9 cellular contexts compared by ENCODE assay signal in the genomic region with DNA sequence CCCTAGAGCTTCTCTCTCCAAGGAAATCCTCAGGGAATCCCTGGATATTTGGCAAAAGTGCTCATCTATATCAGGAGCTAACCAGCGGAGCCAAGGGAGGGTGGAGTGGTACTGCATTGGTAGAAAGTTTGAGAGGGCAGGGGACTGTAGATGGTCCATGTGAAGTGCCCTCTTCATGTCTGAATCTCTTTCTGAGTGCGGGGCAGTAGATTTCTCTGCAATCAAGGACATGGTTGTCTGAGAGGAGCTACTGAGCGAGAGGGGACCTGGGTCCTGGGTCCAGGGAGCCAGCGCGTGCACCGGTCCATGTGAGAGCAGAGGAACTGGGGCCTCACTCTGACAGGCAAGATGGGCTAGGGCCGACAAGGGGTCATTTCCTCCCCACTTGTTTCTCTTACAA. TPM values are rescaled to one million over a fixed set of nuclear protein-coding genes. Genes with fewer than 3 reads are reported as not detected.
DNase-seq lines count a peak whose midpoint lies in the region; FAIRE-seq and TF ChIP-seq lines count a peak whose summit lies in the region.
"Had no signal": no experiment of that assay in that cellular context is flagged by ENCODE, and none has a peak within 500 bp of the region (broad histone marks: within the 10 kb centered on the region; RNA-seq: fewer than 3 reads in every experiment).

No MANE protein-coding gene starts in this region.

- no peak overlapping the region for H4K8ac ChIP-seq in H1 (ENCODE audit: extremely low read depth, insufficient read depth, low read length)

- DNase-seq in CD4-positive, alpha-beta memory T cell, result no peak
- no peak for DNase-seq in Peyer's patch
- DNase-seq in H1 (ENCODE audit: low read depth in 1 of 2, low spot score in 2 of 2), result no peak
- DNase-seq in GM13976 (ENCODE audit: low spot score), result no peak
- DNase-seq in amniotic stem cell (lab: John Stamatoyannopoulos, UW), result no peak
- no peak for DNase-seq in mucosa of gallbladder (ENCODE audit: low spot score)
- no peak for DNase-seq in NCI-H1694 treated with DMSO at 0.1 percent for 48 hours (lab: John Stamatoyannopoulos, UW)

- H2AFZ ChIP-seq in H1 (ENCODE audit: low read length) (0 out of 2 replicates have a peak overlapping the region, but pooled peaks have one; percentile 28), neuron (ENCODE audit: low read depth, low read length) (no peak overlapping the region)

- no peak overlapping the region for H3K56ac ChIP-seq in H1 (replicated peaks; ENCODE audit: insufficient read length, low read depth, low read length)

- H3K36me3 Mint-ChIP-seq in CD4-positive, alpha-beta memory T cell, result no peaks in the 10 kb centered on the region

- peaks cover 18 to 37% (median 26%) of the 10 kb centered on the region in 4 donors for H3K4me1 Mint-ChIP-seq in CD4-positive, alpha-beta memory T cell

- H2BK120ac ChIP-seq in H1 (replicated peaks; ENCODE audit: low read depth, low read length), result no peak overlapping the region

- H2BK12ac ChIP-seq in H1 (ENCODE audit: low read depth, low read length), result peak overlapping the region; percentile 51; the same call in 1 of the 2 replicates

- H3K4me2 ChIP-seq in H1 (ENCODE audit: insufficient read depth in 1 of 2, low read depth in 2 of 2, low read length in 2 of 2), result peak overlapping the region; percentile 77 to 95

- no peak overlapping the region; a peak in 1 of 7 replicates for H3K9ac ChIP-seq in H1 (replicated peaks in 1 of 4; ENCODE audit: extremely low read depth in 1 of 4, low read depth in 3 of 4, low read length in 3 of 4)

- no peak overlapping the region for H2BK15ac ChIP-seq in H1 (ENCODE audit: low read length)

- H4K91ac ChIP-seq in H1 (replicated peaks; ENCODE audit: insufficient read length, low read length), result no peak overlapping the region

- peak overlapping the region; percentile 47 to 85 (median 70) for H3K4me3 Mint-ChIP-seq in CD4-positive, alpha-beta memory T cell

- peaks cover 31% of the 10 kb centered on the region for H3K4me1 ChIP-seq in CD4-positive, alpha-beta memory T cell (ENCODE audit: insufficient read depth, low read length)
- H3K4me1 ChIP-seq in Peyer's patch (peaks cover 0 to 30% (median 0%) of the 10 kb centered on the region in 4 donors), H1 (replicated peaks in 1 of 4; ENCODE audit: control insufficient read depth in 3 of 4, insufficient read depth in 4 of 4, low read length in 3 of 4) (peaks cover 12 to 22% (median 12%) of the 10 kb centered on the region in 4 experiments), neuron (ENCODE audit: insufficient read depth, low read length) (peaks cover 49% of the 10 kb centered on the region)

- TF ChIP-seq EP300 in H1 (IDR thresholded peaks at IDR 0.05; ENCODE audit: borderline replicate concordance in 1 of 2, low read depth in 2 of 2, low read length in 2 of 2), result no peak

- H3K23ac ChIP-seq in H1 (ENCODE audit: insufficient read length), result no peak overlapping the region

- H2BK5ac ChIP-seq in H1 (ENCODE audit: low read depth, low read length), result peak overlapping the region; percentile 61; the same call in 1 of the 2 replicates

- FAIRE-seq in H1 (lab: Jason Lieb, UNC), result no peak

- POLR2A ChIA-PET in CD4-positive, alpha-beta memory T cell (lab: Charles Lee; ENCODE audit: partially characterized antibody), result interaction anchor here (1.2 to 5.0 kb wide), 3 partner anchors 11 to 149 kb away, joined by 3 to 36 read pairs (median 5); partner anchors contain the start of genes SDHD and TIMM8B
- POLR2A ChIA-PET in H1 (lab: Charles Lee; ENCODE audit: partially characterized antibody), result interaction anchor here (0.8 to 3.1 kb wide), 15 partner anchors 8 to 72 kb away, joined by 3 to 22 read pairs (median 3); partner anchors contain the start of gene C11orf52

- no peak for TF ChIP-seq POLR2A in Peyer's patch (IDR thresholded peaks at IDR 0.05)
- TF ChIP-seq POLR2A in H1 (IDR thresholded peaks at IDR 0.05; ENCODE audit: control extremely low read depth in 1 of 2, low read depth in 2 of 2, low read length in 2 of 2), result no peak

- peaks cover 0 to 5% (median 0%) of the 10 kb centered on the region in 8 donors for H3K9me3 Mint-ChIP-seq in CD4-positive, alpha-beta memory T cell

- no peaks in the 10 kb centered on the region for H4K20me1 ChIP-seq in H1 (replicated peaks in 1 of 2; ENCODE audit: control insufficient read depth in 1 of 2, insufficient read depth in 2 of 2, low read length in 2 of 2)

- CTCF ChIA-PET in CD4-positive, alpha-beta memory T cell (lab: Charles Lee; ENCODE audit: partially characterized antibody), result interaction anchor here (0.7 to 10.0 kb wide), 5 partner anchors 8 to 115 kb away, joined by 3 to 119 read pairs (median 5); no protein-coding TSS in a partner anchor
- CTCF ChIA-PET in H1 (lab: Charles Lee; ENCODE audit: partially characterized antibody), result interaction anchor here (0.6 to 25.5 kb wide), 18 partner anchors 9 to 88 kb away, joined by 3 to 565 read pairs (median 4); partner anchors contain the start of gene DLAT

- H3K18ac ChIP-seq in H1 (ENCODE audit: extremely low read depth, low read length), result peak overlapping the region; percentile 93

- peak overlapping the region; percentile 2 for H3K4ac ChIP-seq in H1 (replicated peaks; ENCODE audit: insufficient read length, low read depth, low read length)

- intact Hi-C loops in CD4-positive, alpha-beta memory T cell (cut with micrococcal nuclease), result no loop called here

- H3K9me3 ChIP-seq in CD4-positive, alpha-beta memory T cell (ENCODE audit: control insufficient read depth in 1 of 2, low read length in 2 of 2), result no peaks in the 10 kb centered on the region
- H3K9me3 ChIP-seq in Peyer's patch (no peaks in the 10 kb centered on the region), H1 (ENCODE audit: insufficient read depth in 2 of 2, low read depth in 1 of 2, low read length in 1 of 2) (no peaks in the 10 kb centered on the region), neuron (ENCODE audit: low read length) (no peaks in the 10 kb centered on the region)

- H3K27me3 ChIP-seq in CD4-positive, alpha-beta memory T cell (ENCODE audit: insufficient read depth, low read length), result no peaks in the 10 kb centered on the region
- H3K27me3 ChIP-seq in Peyer's patch (no peaks in the 10 kb centered on the region), H1 (replicated peaks in 1 of 4; ENCODE audit: control insufficient read depth in 3 of 4, extremely low read depth in 1 of 4, insufficient read depth in 3 of 4, low read length in 3 of 4) (no peaks in the 10 kb centered on the region), neuron (ENCODE audit: insufficient read depth, low read length) (no peaks in the 10 kb centered on the region)

- H2AK5ac ChIP-seq in H1 (ENCODE audit: low read depth, low read length), result 0 out of 2 replicates have a peak overlapping the region, but pooled peaks have one; percentile 0

- H3K79me2 ChIP-seq in H1 (ENCODE audit: control insufficient read depth in 1 of 2, insufficient read depth in 2 of 2, low read length in 2 of 2), result peaks cover 0 to 5% of the 10 kb centered on the region in 2 experiments; a peak in 2 of 4 replicates

- H3K36me3 ChIP-seq in CD4-positive, alpha-beta memory T cell (ENCODE audit: insufficient read depth, low read length), result no peaks in the 10 kb centered on the region
- H3K36me3 ChIP-seq in Peyer's patch, result no peaks in the 10 kb centered on the region
- H3K36me3 ChIP-seq in H1 (ENCODE audit: control insufficient read depth in 2 of 4, insufficient read depth in 4 of 4, low read length in 3 of 4), result no peaks in the 10 kb centered on the region
- peaks cover 13% of the 10 kb centered on the region for H3K36me3 ChIP-seq in neuron (ENCODE audit: insufficient read depth, low read length)

- in situ Hi-C loops in GM13976 (cut with MboI; ENCODE audit: low sequenced_read_pairs, unreplicated experiment), result no loop called here

- no peak overlapping the region for H3K14ac ChIP-seq in H1 (ENCODE audit: insufficient read length)

- no peak overlapping the region for H2BK20ac ChIP-seq in H1 (ENCODE audit: low read length)

- TF ChIP-seq CTCF in Peyer's patch (IDR thresholded peaks at IDR 0.05) (no peak), H1 (IDR thresholded peaks at IDR 0.05; ENCODE audit: control extremely low read depth in 1 of 3, insufficient read depth in 1 of 3, low read depth in 1 of 3, low read length in 3 of 3) (no peak), GM13976 (IDR thresholded peaks at IDR 0.05; ENCODE audit: borderline replicate concordance, control extremely low read depth, extremely low read depth, insufficient read depth, missing control alignments) (no peak)

- peak overlapping the region; percentile 35 for H3K27ac ChIP-seq in CD4-positive, alpha-beta memory T cell (ENCODE audit: low read depth, low read length)
- H3K27ac ChIP-seq in Peyer's patch, result peak overlapping the region in 3 of 4 donors; percentile 55 to 71 (median 67)
- no peak overlapping the region for H3K27ac ChIP-seq in H1 (ENCODE audit: low read depth, low read length)

- no peak overlapping the region for H3K4me3 ChIP-seq in CD4-positive, alpha-beta memory T cell (ENCODE audit: low read length in 2 of 2)
- H3K4me3 ChIP-seq in Peyer's patch, result peak overlapping the region in 1 of 4 donors; percentile 80
- H3K4me3 ChIP-seq in H1 (ENCODE audit: extremely low read depth in 1 of 4, insufficient read depth in 2 of 4, low read depth in 3 of 4, low read length in 4 of 4), result peak overlapping the region; percentile 54 to 91 (median 64); a peak in 6 of 8 replicates
- peak overlapping the region; percentile 50 for H3K4me3 ChIP-seq in neuron (ENCODE audit: low read length)

- no peaks in the 10 kb centered on the region for H3K79me1 ChIP-seq in H1 (ENCODE audit: low read depth, low read length)

- no peaks in the 10 kb centered on the region for H3K27me3 Mint-ChIP-seq in CD4-positive, alpha-beta memory T cell

- H4K5ac ChIP-seq in H1 (ENCODE audit: insufficient read length, low read depth, low read length), result peak overlapping the region; percentile 20

- WGBS in H1 (ENCODE audit: extremely low coverage in 1 of 2, insufficient coverage in 1 of 2, insufficient read length in 1 of 2, insufficient replicate concordance in 2 of 2, low coverage in 1 of 2, low lambda C conversion rate in 2 of 2, missing lambda C conversion rate in 1 of 2), 2 experiments, result 70% methylated on average over 7 of the region's 7 CpGs; no CpG with 5 or more reads in 1 of the 2 experiments

- TF ChIP-seq RAD21 in H1 (IDR thresholded peaks at IDR 0.05 in 1 of 2, conservative IDR thresholded peaks at IDR 0.05 in 1 of 2; ENCODE audit: low read depth in 2 of 2, low read length in 2 of 2), result no peak

- peak overlapping the region in 6 of 7 donors; percentile 36 to 94 (median 76) for H3K27ac Mint-ChIP-seq in CD4-positive, alpha-beta memory T cell

- H3K23me2 ChIP-seq in H1 (ENCODE audit: low read depth, low read length), result peaks cover 10% of the 10 kb centered on the region

RNA-seq across cellular contexts. Expression of gene DIXDC1, which starts 0.7 kb away (rescaled TPM):
- 1 to 10 TPM; 1.1 to 2.1 TPM for total RNA-seq in CD4-positive, alpha-beta memory T cell
- under 1 TPM; 0.72 to 0.75 TPM for polyA plus RNA-seq in CD4-positive, alpha-beta memory T cell
- total RNA-seq in Peyer's patch (10 to 100 TPM in 3 of 4 donors, 1 to 10 TPM in 1; 9.8 to 37.1 (median 15.1) TPM), mucosa of gallbladder (25.1 TPM)
- total RNA-seq in H1 (2021; fragmentation: NEBNext Ultra II Directional; extraction: Animal tissue kit (Norgen Biotek cat#: 25700)), result 15.4 and 17.1 TPM in 2 replicates
- 4.8 and 5.9 TPM in 2 replicates for polyA plus RNA-seq in H1 (2011; rRNA removed)
- 8.9 TPM for polyA plus RNA-seq in H1 (2011; cell fraction: cytosol; rRNA removed)
- 8.7 TPM for polyA plus RNA-seq in H1 (2011; cell fraction: nucleus; rRNA removed)
- polyA plus RNA-seq in H1 (2012, experiment 1 of 2), result 8.7 to 9.8 TPM (median 9.4 TPM) in 4 replicates
- polyA plus RNA-seq in H1 (2012, experiment 2 of 2), result 1.2 TPM
- 7.7 TPM for polyA plus RNA-seq in H1 (2013, experiment 1 of 2)
- 6.8 TPM for polyA plus RNA-seq in H1 (2013, experiment 2 of 2)
- 20.2 and 24.9 TPM in 2 replicates for polyA minus RNA-seq in H1 (2011; rRNA and poly(A)+ RNA removed)
- 11.9 TPM for polyA minus RNA-seq in H1 (2011; cell fraction: cytosol; rRNA and poly(A)+ RNA removed)
- polyA minus RNA-seq in H1 (2011; cell fraction: nucleus; rRNA and poly(A)+ RNA removed), result 26.2 TPM

RNA-seq across cellular contexts. Expression of gene C11orf52, which starts 19.1 kb away (rescaled TPM):
- total RNA-seq in CD4-positive, alpha-beta memory T cell, result not detected
- not detected for polyA plus RNA-seq in CD4-positive, alpha-beta memory T cell
- total RNA-seq in Peyer's patch (10 to 100 TPM in 2 of 4 donors, 1 to 10 TPM in 2; 4.1 to 15.7 (median 10.4) TPM), mucosa of gallbladder (34.4 TPM)
- 1.7 and 2.2 TPM in 2 replicates for total RNA-seq in H1 (2021; fragmentation: NEBNext Ultra II Directional; extraction: Animal tissue kit (Norgen Biotek cat#: 25700))
- 2.7 and 3.4 TPM in 2 replicates for polyA plus RNA-seq in H1 (2011; rRNA removed)
- 3.1 TPM for polyA plus RNA-seq in H1 (2011; cell fraction: cytosol; rRNA removed)
- 5.2 TPM for polyA plus RNA-seq in H1 (2011; cell fraction: nucleus; rRNA removed)
- polyA plus RNA-seq in H1 (2012, experiment 1 of 2), result 2.0 to 3.5 TPM (median 3.1 TPM) in 4 replicates
- 2.5 TPM for polyA plus RNA-seq in H1 (2012, experiment 2 of 2)
- 1.5 TPM for polyA plus RNA-seq in H1 (2013, experiment 1 of 2)
- polyA plus RNA-seq in H1 (2013, experiment 2 of 2), result 1.5 TPM
- 1.7 and 2.3 TPM in 2 replicates for polyA minus RNA-seq in H1 (2011; rRNA and poly(A)+ RNA removed)
- polyA minus RNA-seq in H1 (2011; cell fraction: cytosol; rRNA and poly(A)+ RNA removed), result 2.2 TPM
- 2.0 TPM for polyA minus RNA-seq in H1 (2011; cell fraction: nucleus; rRNA and poly(A)+ RNA removed)
- total RNA-seq: mononuclear cell had no signal

RNA-seq across cellular contexts. Expression of gene HSPB2, which starts 25.3 kb away (rescaled TPM):
- total RNA-seq in CD4-positive, alpha-beta memory T cell, result not detected
- polyA plus RNA-seq in CD4-positive, alpha-beta memory T cell, result not detected
- total RNA-seq in Peyer's patch (1 to 10 TPM in 1 of 4 donors, under 1 TPM in 1, not detected in 2; 0.94 to 2.5 TPM), mucosa of gallbladder (3.9 TPM)
- total RNA-seq in H1 (2021; fragmentation: NEBNext Ultra II Directional; extraction: Animal tissue kit (Norgen Biotek cat#: 25700)), result 0.32 and 1.0 TPM in 2 replicates
- polyA plus RNA-seq in H1 (2011; rRNA removed), result 0.86 and 1.4 TPM in 2 replicates
- 0.66 TPM for polyA plus RNA-seq in H1 (2011; cell fraction: cytosol; rRNA removed)
- polyA plus RNA-seq in H1 (2011; cell fraction: nucleus; rRNA removed), result 0.77 TPM
- 0.44 to 0.58 TPM (median 0.51 TPM) in 3 of 4 replicates, not detected in the other for polyA plus RNA-seq in H1 (2012, experiment 1 of 2)
- 0.39 TPM for polyA plus RNA-seq in H1 (2012, experiment 2 of 2)
- polyA plus RNA-seq in H1 (2013, experiment 1 of 2), result 0.08 TPM
- polyA plus RNA-seq in H1 (2013, experiment 2 of 2), result 0.31 TPM
- 0.32 TPM in 1 of 2 replicates, not detected in the other for polyA minus RNA-seq in H1 (2011; rRNA and poly(A)+ RNA removed)
- not detected for polyA minus RNA-seq in H1 (2011; cell fraction: cytosol; rRNA and poly(A)+ RNA removed)
- polyA minus RNA-seq in H1 (2011; cell fraction: nucleus; rRNA and poly(A)+ RNA removed), result not detected
- total RNA-seq: mononuclear cell had no signal

RNA-seq across cellular contexts. Expression of gene CRYAB, which starts 26.3 kb away (rescaled TPM):
- not detected for total RNA-seq in CD4-positive, alpha-beta memory T cell
- polyA plus RNA-seq in CD4-positive, alpha-beta memory T cell, result not detected
- 10 to 100 TPM in 3 of 4 donors, 1 to 10 TPM in 1; 7.7 to 32.2 (median 14.9) TPM for total RNA-seq in Peyer's patch
- total RNA-seq in H1 (2021; fragmentation: NEBNext Ultra II Directional; extraction: Animal tissue kit (Norgen Biotek cat#: 25700)), result 2.0 and 4.0 TPM in 2 replicates
- polyA plus RNA-seq in H1 (2011; rRNA removed), result 1.9 and 2.9 TPM in 2 replicates
- polyA plus RNA-seq in H1 (2011; cell fraction: cytosol; rRNA removed), result 1.4 TPM
- polyA plus RNA-seq in H1 (2011; cell fraction: nucleus; rRNA removed), result 2.9 TPM
- 1.6 to 4.0 TPM (median 2.3 TPM) in 4 replicates for polyA plus RNA-seq in H1 (2012, experiment 1 of 2)
- 2.0 TPM for polyA plus RNA-seq in H1 (2012, experiment 2 of 2)
- polyA plus RNA-seq in H1 (2013, experiment 1 of 2), result 1.6 TPM
- 2.0 TPM for polyA plus RNA-seq in H1 (2013, experiment 2 of 2)
- polyA minus RNA-seq in H1 (2011; rRNA and poly(A)+ RNA removed), result 0.34 and 0.69 TPM in 2 replicates
- not detected for polyA minus RNA-seq in H1 (2011; cell fraction: cytosol; rRNA and poly(A)+ RNA removed)
- polyA minus RNA-seq in H1 (2011; cell fraction: nucleus; rRNA and poly(A)+ RNA removed), result not detected
- 277 TPM for total RNA-seq in mucosa of gallbladder
- total RNA-seq: mononuclear cell had no signal

RNA-seq across cellular contexts. Expression of gene CFAP68, which starts 58.5 kb away (rescaled TPM):
- total RNA-seq in CD4-positive, alpha-beta memory T cell, result 10 to 100 TPM; 14.8 to 18.7 TPM
- polyA plus RNA-seq in CD4-positive, alpha-beta memory T cell, result 10 to 100 TPM; 30.7 to 30.9 TPM
- total RNA-seq in Peyer's patch (10 to 100 TPM in 3 of 4 donors, not detected in 1; 11.9 to 22.6 (median 16.0) TPM), mucosa of gallbladder (21.8 TPM)
- total RNA-seq in H1 (2021; fragmentation: NEBNext Ultra II Directional; extraction: Animal tissue kit (Norgen Biotek cat#: 25700)), result 21.4 and 22.6 TPM in 2 replicates
- polyA plus RNA-seq in H1 (2011; rRNA removed), result 28.7 and 43.1 TPM in 2 replicates
- 29.0 TPM for polyA plus RNA-seq in H1 (2011; cell fraction: cytosol; rRNA removed)
- 20.6 TPM for polyA plus RNA-seq in H1 (2011; cell fraction: nucleus; rRNA removed)
- polyA plus RNA-seq in H1 (2012, experiment 1 of 2), result 31.1 to 42.7 TPM (median 37.9 TPM) in 4 replicates
- polyA plus RNA-seq in H1 (2012, experiment 2 of 2), result 12.3 TPM
- polyA plus RNA-seq in H1 (2013, experiment 1 of 2), result 44.8 TPM
- 49.2 TPM for polyA plus RNA-seq in H1 (2013, experiment 2 of 2)
- 24.7 and 47.9 TPM in 2 replicates for polyA minus RNA-seq in H1 (2011; rRNA and poly(A)+ RNA removed)
- 7.2 TPM for polyA minus RNA-seq in H1 (2011; cell fraction: cytosol; rRNA and poly(A)+ RNA removed)
- 13.5 TPM for polyA minus RNA-seq in H1 (2011; cell fraction: nucleus; rRNA and poly(A)+ RNA removed)

Comparison
In these comparisons a context has a peak if more than half of its experiments do, and no peak if none do; other contexts are left out.
1. H3K4me3 ChIP-seq: peak in H1 (4 of 4) and neuron (single experiment); none in CD4-positive, alpha-beta memory T cell (0 of 2).